8 cellular contexts compared by ENCODE assay signal in the genomic region with DNA sequence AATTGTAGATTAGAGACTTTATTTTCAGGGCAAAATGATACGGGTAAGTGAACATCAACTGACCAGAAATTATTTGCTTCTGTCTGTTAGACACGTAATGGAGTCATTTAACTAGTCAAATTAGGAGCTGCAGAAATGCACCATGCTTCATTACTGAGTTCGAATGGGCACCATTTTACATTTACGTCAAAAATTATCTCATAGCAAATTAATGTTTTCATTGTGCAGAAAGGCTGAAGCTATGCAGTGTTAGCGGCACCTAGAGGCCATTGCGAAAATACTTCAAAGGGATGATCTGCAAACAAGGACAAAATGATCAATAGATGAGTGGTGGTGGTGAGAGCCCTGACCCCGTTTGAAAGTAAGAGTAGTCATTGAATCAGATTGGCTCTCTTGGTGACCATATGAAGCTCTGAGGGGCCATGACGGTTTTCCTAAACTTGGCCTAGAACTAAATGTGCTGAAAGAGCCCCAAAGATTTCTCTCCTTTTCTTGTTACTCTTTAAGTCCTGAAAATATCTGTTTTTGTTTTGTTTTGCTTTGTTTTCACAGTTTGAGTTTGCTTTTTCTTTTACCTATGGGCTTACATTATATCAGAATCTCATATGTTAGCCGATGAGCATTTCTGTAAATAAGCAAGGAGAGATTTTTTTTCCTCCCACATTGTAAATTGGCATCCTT.
DNase-seq lines count a peak whose midpoint lies in the region; ATAC-seq and TF ChIP-seq lines count a peak whose summit lies in the region.

No MANE protein-coding gene starts in this region.

- H3K27ac ChIP-seq in SU-DHL-6 (ENCODE audit: low read depth, low read length) (no peak overlapping the region), esophagus squamous epithelium (no peak overlapping the region)

- H3K4me2 ChIP-seq in Loucy (ENCODE audit: low read depth, low read length, poor library complexity, severe bottlenecking): no peak overlapping the region
- H3K4me2 ChIP-seq in SU-DHL-6 (ENCODE audit: low read depth, low read length, poor library complexity, severe bottlenecking): no peak overlapping the region

- H3K27ac Mint-ChIP-seq in stimulated activated memory B cell treated with anti-CD40 and anti-IgM and Interleukin-4, amounts not matched to agents 10 μg/mL and 1 μg/mL and 100 μg/mL, for 72 hours: no peak overlapping the region

- no peaks in the 10 kb centered on the region for H3K9me3 ChIP-seq in Loucy (ENCODE audit: insufficient read depth, low read depth, low read length)
- no peaks in the 10 kb centered on the region for H3K9me3 ChIP-seq in SU-DHL-6 (ENCODE audit: insufficient read depth, low read length)
- H3K9me3 ChIP-seq in esophagus squamous epithelium: no peaks in the 10 kb centered on the region

- DNase-seq in Right ventricle myocardium superior (no peak), Right ventricle myocardium inferior (ENCODE audit: missing footprints) (no peak), esophagus squamous epithelium (lab: John Stamatoyannopoulos, UW) (no peak), nucleus accumbens (lab: John Stamatoyannopoulos, UW) (peak in 31 of 56 donors; percentile 9 to 79 (median 35))

- ATAC-seq in Right ventricle myocardium superior (ENCODE audit: poor library complexity) (peak; percentile 45), Right ventricle myocardium inferior (no peak), GM21717 (IDR thresholded peaks at IDR 0.05; ENCODE audit: unreplicated experiment) (no peak)
- no peak for ATAC-seq in stimulated activated memory B cell treated with anti-CD40 and anti-IgM and Interleukin-4, amounts not matched to agents 10 μg/mL and 1 μg/mL and 100 μg/mL, for 72 hours

- intact Hi-C loops in Right ventricle myocardium superior (cut with DNase I) (loop anchor here (10.0 kb wide), 2 partner anchors 425 to 785 kb away; no protein-coding TSS in a partner anchor), Right ventricle myocardium inferior (cut with DNase I) (loop anchor here (2.0 to 5.0 kb wide), 2 partner anchors 421 to 773 kb away; no protein-coding TSS in a partner anchor), esophagus squamous epithelium (cut with DNase I) (loop anchor here (10.0 kb wide), 1 partner anchor 425 kb away; no protein-coding TSS in a partner anchor)

- H3K9me3 Mint-ChIP-seq in stimulated activated memory B cell treated with anti-CD40 and anti-IgM and Interleukin-4, amounts not matched to agents 10 μg/mL and 1 μg/mL and 100 μg/mL, for 72 hours: no peaks in the 10 kb centered on the region

- H3K36me3 ChIP-seq in Loucy (ENCODE audit: insufficient read depth, low read length): no peaks in the 10 kb centered on the region
- no peaks in the 10 kb centered on the region for H3K36me3 ChIP-seq in SU-DHL-6 (ENCODE audit: low read length)
- no peaks in the 10 kb centered on the region for H3K36me3 ChIP-seq in esophagus squamous epithelium

- H3K4me1 ChIP-seq in Loucy (ENCODE audit: insufficient read depth, low read length, poor library complexity, severe bottlenecking) (no peaks in the 10 kb centered on the region), esophagus squamous epithelium (no peaks in the 10 kb centered on the region)

- TF ChIP-seq POLR2A in esophagus squamous epithelium (IDR thresholded peaks at IDR 0.05): no peak

- H3K4me3 ChIP-seq in Loucy (ENCODE audit: low read length, poor library complexity, severe bottlenecking) (no peak overlapping the region), SU-DHL-6 (ENCODE audit: insufficient read depth, low read length, poor library complexity, severe bottlenecking) (no peak overlapping the region), esophagus squamous epithelium (no peak overlapping the region)

- H3K27me3 ChIP-seq in Loucy (ENCODE audit: insufficient read depth, low read length, poor library complexity, severe bottlenecking) (no peaks in the 10 kb centered on the region), SU-DHL-6 (ENCODE audit: low read length) (no peaks in the 10 kb centered on the region), esophagus squamous epithelium (peaks cover 0 to 54% (median 0%) of the 10 kb centered on the region in 4 donors)

- H3K4me3 Mint-ChIP-seq in stimulated activated memory B cell treated with anti-CD40 and anti-IgM and Interleukin-4, amounts not matched to agents 10 μg/mL and 1 μg/mL and 100 μg/mL, for 72 hours: no peak overlapping the region

- no peaks in the 10 kb centered on the region for H3K4me1 Mint-ChIP-seq in stimulated activated memory B cell treated with anti-CD40 and anti-IgM and Interleukin-4, amounts not matched to agents 10 μg/mL and 1 μg/mL and 100 μg/mL, for 72 hours

- 15% methylated on average over 9 of the region's 9 CpGs for WGBS in esophagus squamous epithelium, 2 donors

- TF ChIP-seq CTCF in Loucy (conservative IDR thresholded peaks at IDR 0.05; ENCODE audit: low read length) (peak; percentile 98), SU-DHL-6 (IDR thresholded peaks at IDR 0.05; ENCODE audit: insufficient read depth, low read length, poor library complexity, severe bottlenecking) (peak; percentile 85), esophagus squamous epithelium (IDR thresholded peaks at IDR 0.05) (peak; percentile 26 to 74 (median 52))

- no peaks in the 10 kb centered on the region for H4K20me1 ChIP-seq in Loucy (ENCODE audit: insufficient read depth, low read length, poor library complexity, severe bottlenecking)
- no peaks in the 10 kb centered on the region for H4K20me1 ChIP-seq in SU-DHL-6 (ENCODE audit: low read depth, low read length)

- H3K79me2 ChIP-seq in Loucy (ENCODE audit: insufficient read depth, low read length) (no peaks in the 10 kb centered on the region), SU-DHL-6 (ENCODE audit: insufficient read depth, low read length) (no peaks in the 10 kb centered on the region)

- H3K27me3 Mint-ChIP-seq in stimulated activated memory B cell treated with anti-CD40 and anti-IgM and Interleukin-4, amounts not matched to agents 10 μg/mL and 1 μg/mL and 100 μg/mL, for 72 hours: peaks cover 8% of the 10 kb centered on the region

- H3K9ac ChIP-seq in Loucy (ENCODE audit: low read depth, low read length, poor library complexity, severe bottlenecking): no peak overlapping the region
- no peak overlapping the region for H3K9ac ChIP-seq in SU-DHL-6 (ENCODE audit: low read length)

- peak overlapping the region; percentile 79 for H2AFZ ChIP-seq in Loucy (ENCODE audit: low read length)
- no peak overlapping the region for H2AFZ ChIP-seq in SU-DHL-6 (ENCODE audit: low read depth, low read length, severe bottlenecking)

- H3F3A ChIP-seq in Loucy (ENCODE audit: low read depth) (no peaks in the 10 kb centered on the region), SU-DHL-6 (ENCODE audit: insufficient read depth) (no peaks in the 10 kb centered on the region)

- no peaks in the 10 kb centered on the region for H3K9me2 ChIP-seq in Loucy (replicated peaks; ENCODE audit: low read depth, low read length)
- no peaks in the 10 kb centered on the region for H3K9me2 ChIP-seq in SU-DHL-6 (replicated peaks; ENCODE audit: insufficient read depth, low read length)

- no peaks in the 10 kb centered on the region for H3K36me3 Mint-ChIP-seq in stimulated activated memory B cell treated with anti-CD40 and anti-IgM and Interleukin-4, amounts not matched to agents 10 μg/mL and 1 μg/mL and 100 μg/mL, for 72 hours

Comparison
In these comparisons a context has a peak if more than half of its experiments do, and no peak if none do; other contexts are left out.
1. DNase-seq: peak in nucleus accumbens (31 of 56); none in Right ventricle myocardium superior (single experiment), Right ventricle myocardium inferior (single experiment) and esophagus squamous epithelium (single experiment).
2. Peak in every context shown above with its lines, with median percentiles within 50 percentile points of each other: CTCF ChIP-seq.